In the genomic region with DNA sequence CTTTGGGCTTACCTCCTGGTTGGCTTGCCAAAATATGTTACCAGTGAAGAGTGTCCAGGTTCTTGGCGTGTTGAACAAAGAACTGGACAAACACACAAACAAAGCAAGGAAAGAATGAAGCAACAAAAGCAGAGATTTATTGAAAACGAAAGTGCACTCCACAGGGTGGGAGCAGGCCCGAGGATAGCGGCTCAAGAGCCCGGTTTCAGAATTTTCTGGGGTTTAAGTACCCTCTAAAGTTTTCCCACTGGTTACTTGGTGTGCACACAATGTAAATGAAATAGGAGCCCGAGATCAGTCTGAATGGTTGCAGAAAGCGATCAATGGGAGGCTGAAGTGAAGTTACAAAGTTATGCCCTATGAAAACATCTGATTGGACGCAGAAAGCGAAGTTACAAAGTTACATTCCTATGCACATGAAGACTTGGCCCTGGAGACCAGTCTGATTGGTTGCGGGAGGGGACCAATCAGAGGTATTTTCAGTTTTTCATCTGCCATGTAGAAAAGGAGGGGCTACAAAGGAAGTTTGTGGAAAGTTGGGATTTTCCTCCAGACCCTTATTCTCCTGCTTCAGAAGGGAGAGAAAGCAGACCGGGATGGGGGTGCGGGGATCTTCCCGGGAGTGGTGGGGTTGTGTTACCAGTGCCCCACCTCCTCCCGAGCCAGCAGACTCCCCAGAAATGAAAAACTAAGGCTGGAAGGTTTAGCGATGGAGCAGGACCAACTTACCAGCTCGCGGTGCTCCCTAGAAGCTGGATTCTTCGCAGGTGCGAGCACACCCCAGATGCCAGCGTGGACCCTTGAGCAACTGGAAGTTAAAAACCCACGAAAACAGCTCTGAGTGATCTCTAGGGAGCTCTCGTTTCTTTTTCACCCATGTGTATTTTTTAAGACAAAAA, we compare ENCODE assay signal across 8 cellular contexts. TPM values are rescaled to one million over a fixed set of nuclear protein-coding genes. Genes with fewer than 3 reads are reported as not detected.
DNase-seq lines count a peak whose midpoint lies in the region; ATAC-seq and TF ChIP-seq lines count a peak whose summit lies in the region.

A gene (minus strand): TSS at position 325 of the 899 bp plus-strand sequence. CDS start 9,472 bp downstream, outside the sequence.

- TF ChIP-seq CTCF in A673 (conservative IDR thresholded peaks at IDR 0.05; ENCODE audit: low read depth, low read length) (no peak), chondrocyte (IDR thresholded peaks at IDR 0.05) (no peak)

- POLR2A ChIA-PET in A673 (lab: Charles Lee; ENCODE audit: low non-redundant PET) = no interaction called here

- H3K27me3 Mint-ChIP-seq in chondrocyte (ENCODE audit: low read depth) = no peaks in the 10 kb centered on the region

- peaks cover 41% of the 10 kb centered on the region for H3K4me1 Mint-ChIP-seq in chondrocyte (ENCODE audit: low read depth)

- H3K4me3 Mint-ChIP-seq in chondrocyte (ENCODE audit: unreplicated experiment) = peak within 1 kb of the TSS; percentile 83

- H3K4me1 ChIP-seq in A673 (ENCODE audit: insufficient read depth, low read length, poor library complexity, severe bottlenecking) = peaks cover 10% of the 10 kb centered on the region

- H3K36me3 ChIP-seq in A673 (ENCODE audit: insufficient read depth, low read length, poor library complexity, severe bottlenecking) = no peaks in the 10 kb centered on the region

- intact Hi-C loops in A673 (cut with micrococcal nuclease; ENCODE audit: unreplicated experiment) = loop anchor here (5.0 kb wide), 1 partner anchor 100 kb away; no protein-coding TSS in a partner anchor

- no peaks in the 10 kb centered on the region for H3K9me3 Mint-ChIP-seq in chondrocyte (ENCODE audit: low read depth)

- peak; percentile 80 for DNase-seq in A673 (ENCODE audit: low spot score)
- peak; percentile 21 for DNase-seq in UCSD-AML1 (lab: John Stamatoyannopoulos, UW; ENCODE audit: unreplicated experiment)
- no peak for DNase-seq in chondrocyte (ENCODE audit: low spot score)
- DNase-seq in stimulated activated CD4-positive, alpha-beta T cell treated with anti-CD3 and anti-CD28 coated beads, Interleukin-4, amount 100 ng/mL, for 1 hour = peak; percentile 21
- no peak for DNase-seq in NCI-H526 (lab: John Stamatoyannopoulos, UW)

- H3K27ac ChIP-seq in A673 (ENCODE audit: low read depth, low read length, poor library complexity, severe bottlenecking) (peak within 1 kb of the TSS; percentile 76), layer of hippocampus (ENCODE audit: low read depth, low read length) (peak within 1 kb of the TSS; percentile 76)

- no TSS peak for BruUV-seq in A673 (replicated peaks; lab: Mats Ljungman, UMichigan)

- H3K36me3 Mint-ChIP-seq in chondrocyte (ENCODE audit: low read depth) = no peaks in the 10 kb centered on the region

- H3K4me3 ChIP-seq in A673 (ENCODE audit: low read depth, low read length, poor library complexity, severe bottlenecking) = peak within 1 kb of the TSS; percentile 48

- ATAC-seq in GM19043 (IDR thresholded peaks at IDR 0.05; ENCODE audit: low read depth, unreplicated experiment) (peak; percentile 79), HG03342 (IDR thresholded peaks at IDR 0.05; ENCODE audit: unreplicated experiment) (peak; percentile 85)

- H3K9me3 ChIP-seq in A673 (ENCODE audit: low read depth, low read length, poor library complexity, severe bottlenecking) = no peaks in the 10 kb centered on the region

- peak within 1 kb of the TSS; percentile 95 for H3K27ac Mint-ChIP-seq in chondrocyte (ENCODE audit: unreplicated experiment)

- CTCF ChIA-PET in A673 (lab: Charles Lee) = no interaction called here

- H3K27me3 ChIP-seq in A673 (replicated peaks; ENCODE audit: insufficient read depth, low read depth, low read length, poor library complexity) (no peaks in the 10 kb centered on the region), layer of hippocampus (ENCODE audit: control insufficient read depth, insufficient read depth, low read length) (no peaks in the 10 kb centered on the region)

RNA-seq across cellular contexts. Expression of the gene that starts here (rescaled TPM):
- total RNA-seq in A673 (2021) (8.1 and 13.2 TPM in 2 replicates), chondrocyte (10.5 to 19.2 TPM (median 13.1 TPM) in 3 replicates)

Comparison
In these comparisons a context has a peak if more than half of its experiments do, and no peak if none do; other contexts are left out.
1. DNase-seq: peak in A673 (single experiment), UCSD-AML1 (single experiment) and stimulated activated CD4-positive, alpha-beta T cell treated with anti-CD3 and anti-CD28 coated beads, Interleukin-4, amount 100 ng/mL, for 1 hour (single experiment); none in chondrocyte (single experiment) and NCI-H526 (0 of 2).